17 cellular contexts compared by ENCODE assay signal in the genomic region with DNA sequence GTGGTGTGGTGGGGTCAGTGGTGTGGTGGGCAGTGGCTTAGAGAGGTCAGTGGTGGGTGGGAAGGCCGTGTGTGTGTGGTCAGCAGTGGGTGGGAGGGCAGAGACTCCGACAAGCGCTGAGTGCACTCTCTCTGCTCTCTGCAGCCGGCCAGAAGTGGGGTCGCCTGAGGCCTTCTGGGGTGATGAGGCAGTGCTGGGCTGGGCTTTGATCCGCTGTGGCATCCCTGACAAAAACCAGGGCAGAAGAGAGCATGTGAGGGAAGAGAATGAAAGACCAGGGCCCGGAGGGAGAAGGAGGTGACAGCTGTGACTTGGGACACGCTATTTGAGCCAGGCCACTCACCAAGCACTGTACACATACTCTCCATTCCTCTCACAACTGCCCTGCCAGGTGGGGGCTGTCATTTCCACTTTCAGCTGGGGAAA. TPM values are rescaled to one million over a fixed set of nuclear protein-coding genes. Genes with fewer than 3 reads are reported as not detected.
DNase-seq lines count a peak whose midpoint lies in the region; ATAC-seq and TF ChIP-seq lines count a peak whose summit lies in the region.
"Had no signal": no experiment of that assay in that cellular context is flagged by ENCODE, and none has a peak within 500 bp of the region (broad histone marks: within the 10 kb centered on the region; RNA-seq: fewer than 3 reads in every experiment).

No MANE protein-coding gene starts in this region.

- 80% methylated on average over 8 of the region's 8 CpGs for WGBS in esophagus muscularis mucosa
- WGBS in neuronal stem cell (ENCODE audit: extremely low coverage in 2 of 2, insufficient read length in 2 of 2, insufficient replicate concordance in 1 of 2), 2 donors = no CpG with 5 or more reads among the region's 8 CpGs

- TF ChIP-seq POLR2A in esophagus muscularis mucosa (IDR thresholded peaks at IDR 0.05; ENCODE audit: low read depth) = no peak

- no peak for ATAC-seq in stimulated activated effector memory CD8-positive, alpha-beta T cell treated with anti-CD3 and anti-CD28 coated beads, Interleukin-12 subunit alpha, Interleukin-12 subunit beta, amount 100 ng/mL, for 72 hours
- ATAC-seq: GM23338 had no signal

- no peak for TF ChIP-seq EP300 in esophagus muscularis mucosa (IDR thresholded peaks at IDR 0.05)

- no peaks in the 10 kb centered on the region for H3K27me3 Mint-ChIP-seq in activated naive CD8-positive, alpha-beta T cell
- no peaks in the 10 kb centered on the region for H3K27me3 Mint-ChIP-seq in activated naive CD8-positive, alpha-beta T cell treated with anti-CD3 and anti-CD28 coated beads for 36 hours
- H3K27me3 Mint-ChIP-seq: CD8-positive, alpha-beta memory T cell had no signal

- no peak overlapping the region for H2AFZ ChIP-seq in neuronal stem cell (ENCODE audit: low read length)
- H2AFZ ChIP-seq: GM23338 had no signal

- no peak overlapping the region for H2BK120ac ChIP-seq in neuronal stem cell (ENCODE audit: low read depth, low read length)

- TF ChIP-seq CTCF in esophagus muscularis mucosa (IDR thresholded peaks at IDR 0.05) = no peak

- H3K4me1 Mint-ChIP-seq in activated naive CD8-positive, alpha-beta T cell (ENCODE audit: low read depth) = peaks cover 40% of the 10 kb centered on the region
- H3K4me1 Mint-ChIP-seq in activated naive CD8-positive, alpha-beta T cell treated with anti-CD3 and anti-CD28 coated beads for 36 hours = peaks cover 31% of the 10 kb centered on the region
- H3K4me1 Mint-ChIP-seq in stimulated activated effector memory CD8-positive, alpha-beta T cell treated with anti-CD3 and anti-CD28 coated beads, Interleukin-12 subunit alpha, Interleukin-12 subunit beta, amount 100 ng/mL, for 72 hours = peaks cover 22% of the 10 kb centered on the region

- no peak overlapping the region for H2BK12ac ChIP-seq in neuronal stem cell (ENCODE audit: low read length)

- H2AK5ac ChIP-seq in neuronal stem cell (ENCODE audit: low read depth, low read length) = no peak overlapping the region

- H2BK5ac ChIP-seq in neuronal stem cell (ENCODE audit: low read length) = no peak overlapping the region

- intact Hi-C loops in esophagus muscularis mucosa (cut with DNase I) = no loop called here

- peak overlapping the region; percentile 27 for H3K18ac ChIP-seq in neuronal stem cell (ENCODE audit: low read length)

- DNase-seq in activated naive CD8-positive, alpha-beta T cell treated with anti-CD3 and anti-CD28 coated beads for 36 hours = no peak
- DNase-seq in esophagus muscularis mucosa (ENCODE audit: extremely low spot score) = no peak
- no peak for DNase-seq in neuronal stem cell (ENCODE audit: low spot score)
- no peak for DNase-seq in stimulated activated effector memory CD8-positive, alpha-beta T cell treated with anti-CD3 and anti-CD28 coated beads, Interleukin-12 subunit alpha, Interleukin-12 subunit beta, amount 100 ng/mL, for 72 hours (ENCODE audit: low spot score in 2 of 2)
- DNase-seq in middle frontal gyrus (ENCODE audit: extremely low spot score, low spot score) = no peak
- DNase-seq in NCI-H1436 treated with DMSO at 0.1 percent for 48 hours (lab: John Stamatoyannopoulos, UW) = no peak
- DNase-seq in iPS-NIHi11 (ENCODE audit: low spot score) = no peak
- DNase-seq: 8988T; CD8-positive, alpha-beta memory T cell; GF-D8; KBM-7; NCI-H1417 treated with DMSO at 0.1 percent for 48 hours; NCI-H2029; NCI-H69 had no signal

- H3K36me3 Mint-ChIP-seq in activated naive CD8-positive, alpha-beta T cell = no peaks in the 10 kb centered on the region
- no peaks in the 10 kb centered on the region for H3K36me3 Mint-ChIP-seq in activated naive CD8-positive, alpha-beta T cell treated with anti-CD3 and anti-CD28 coated beads for 36 hours
- no peaks in the 10 kb centered on the region for H3K36me3 Mint-ChIP-seq in stimulated activated effector memory CD8-positive, alpha-beta T cell treated with anti-CD3 and anti-CD28 coated beads, Interleukin-12 subunit alpha, Interleukin-12 subunit beta, amount 100 ng/mL, for 72 hours
- H3K36me3 Mint-ChIP-seq: CD8-positive, alpha-beta memory T cell had no signal

- H3K4me3 Mint-ChIP-seq in activated naive CD8-positive, alpha-beta T cell = no peak overlapping the region
- H3K4me3 Mint-ChIP-seq in activated naive CD8-positive, alpha-beta T cell treated with anti-CD3 and anti-CD28 coated beads for 36 hours = no peak overlapping the region
- H3K4me3 Mint-ChIP-seq in stimulated activated effector memory CD8-positive, alpha-beta T cell treated with anti-CD3 and anti-CD28 coated beads, Interleukin-12 subunit alpha, Interleukin-12 subunit beta, amount 100 ng/mL, for 72 hours = no peak overlapping the region
- H3K4me3 Mint-ChIP-seq: GM23338 had no signal

- H3K4ac ChIP-seq in neuronal stem cell (ENCODE audit: low read length) = no peak overlapping the region

- no peak overlapping the region for H3K4me2 ChIP-seq in neuronal stem cell (ENCODE audit: insufficient read depth, low read length, poor library complexity, severe bottlenecking)
- H3K4me2 ChIP-seq: BLaER1 treated with 17β-estradiol and CSF1 and Interleukin-3, amounts not matched to agents 10 nM and 100 nM; GM23338 had no signal

- no peak overlapping the region for H3K14ac ChIP-seq in neuronal stem cell (ENCODE audit: low read length)

- H3K79me1 ChIP-seq in neuronal stem cell (ENCODE audit: low read depth, low read length) = no peaks in the 10 kb centered on the region

- H3K4me3 ChIP-seq in esophagus muscularis mucosa (no peak overlapping the region), neuronal stem cell (ENCODE audit: low read length in 2 of 2) (no peak overlapping the region)
- H3K4me3 ChIP-seq: BLaER1 treated with 17β-estradiol and CSF1 and Interleukin-3, amounts not matched to agents 10 nM and 100 nM; GM23338 had no signal

- peaks cover 52 to 80% (median 75%) of the 10 kb centered on the region in 4 donors for H3K4me1 ChIP-seq in esophagus muscularis mucosa
- peaks cover 0 to 10% of the 10 kb centered on the region in 2 donors for H3K4me1 ChIP-seq in neuronal stem cell (ENCODE audit: control insufficient read depth in 2 of 2, insufficient read depth in 1 of 2, low read depth in 1 of 2, low read length in 2 of 2)

- H3K23ac ChIP-seq in neuronal stem cell (ENCODE audit: low read depth, low read length, poor library complexity) = peak overlapping the region; percentile 69

- H4K91ac ChIP-seq in neuronal stem cell (ENCODE audit: low read depth, low read length, poor library complexity) = no peak overlapping the region

- peak overlapping the region; percentile 85 to 92 (median 88) for H3K27ac ChIP-seq in esophagus muscularis mucosa (replicated peaks in 1 of 4)
- H3K27ac ChIP-seq in neuronal stem cell (replicated peaks; ENCODE audit: low read length) = no peak overlapping the region
- H3K27ac ChIP-seq: BLaER1 treated with 17β-estradiol and CSF1 and Interleukin-3, amounts not matched to agents 10 nM and 100 nM had no signal

- no peak overlapping the region for H2BK15ac ChIP-seq in neuronal stem cell (ENCODE audit: low read length)

- no peak overlapping the region for H3K9ac ChIP-seq in neuronal stem cell (ENCODE audit: low read depth, low read length, poor library complexity)
- H3K9ac ChIP-seq: BLaER1 treated with 17β-estradiol and CSF1 and Interleukin-3, amounts not matched to agents 10 nM and 100 nM had no signal

- H4K8ac ChIP-seq in neuronal stem cell (ENCODE audit: low read depth, low read length) = no peak overlapping the region

- H3K27ac Mint-ChIP-seq in activated naive CD8-positive, alpha-beta T cell = peak overlapping the region; percentile 22
- no peak overlapping the region for H3K27ac Mint-ChIP-seq in activated naive CD8-positive, alpha-beta T cell treated with anti-CD3 and anti-CD28 coated beads for 36 hours
- H3K27ac Mint-ChIP-seq in stimulated activated effector memory CD8-positive, alpha-beta T cell treated with anti-CD3 and anti-CD28 coated beads, Interleukin-12 subunit alpha, Interleukin-12 subunit beta, amount 100 ng/mL, for 72 hours = peak overlapping the region; percentile 76
- H3K27ac Mint-ChIP-seq: GM23338 had no signal

- no peaks in the 10 kb centered on the region for H3K36me3 ChIP-seq in esophagus muscularis mucosa
- H3K36me3 ChIP-seq in neuronal stem cell (replicated peaks in 1 of 2; ENCODE audit: control insufficient read depth in 2 of 2, insufficient read depth in 2 of 2, low read length in 2 of 2) = no peaks in the 10 kb centered on the region
- H3K36me3 ChIP-seq: BLaER1 treated with 17β-estradiol and CSF1 and Interleukin-3, amounts not matched to agents 10 nM and 100 nM had no signal

- H3K27me3 ChIP-seq in esophagus muscularis mucosa (no peaks in the 10 kb centered on the region), neuronal stem cell (ENCODE audit: control insufficient read depth in 3 of 3, insufficient read depth in 3 of 3, low read depth in 1 of 3, low read length in 3 of 3) (no peaks in the 10 kb centered on the region)
- H3K27me3 ChIP-seq: BLaER1 treated with 17β-estradiol and CSF1 and Interleukin-3, amounts not matched to agents 10 nM and 100 nM had no signal

- no peaks in the 10 kb centered on the region for H3K9me3 ChIP-seq in esophagus muscularis mucosa
- no peaks in the 10 kb centered on the region for H3K9me3 ChIP-seq in neuronal stem cell (replicated peaks in 1 of 2; ENCODE audit: control insufficient read depth in 2 of 2, insufficient read depth in 1 of 2, low read depth in 1 of 2, low read length in 2 of 2)
- H3K9me3 ChIP-seq: BLaER1 treated with 17β-estradiol and CSF1 and Interleukin-3, amounts not matched to agents 10 nM and 100 nM had no signal

- H3K9me3 Mint-ChIP-seq in activated naive CD8-positive, alpha-beta T cell (ENCODE audit: low read depth) = no peaks in the 10 kb centered on the region
- H3K9me3 Mint-ChIP-seq in activated naive CD8-positive, alpha-beta T cell treated with anti-CD3 and anti-CD28 coated beads for 36 hours = no peaks in the 10 kb centered on the region
- no peaks in the 10 kb centered on the region for H3K9me3 Mint-ChIP-seq in stimulated activated effector memory CD8-positive, alpha-beta T cell treated with anti-CD3 and anti-CD28 coated beads, Interleukin-12 subunit alpha, Interleukin-12 subunit beta, amount 100 ng/mL, for 72 hours
- H3K9me3 Mint-ChIP-seq: CD8-positive, alpha-beta memory T cell; GM23338 had no signal

RNA-seq across cellular contexts. Expression of a gene that starts 50.8 kb away (rescaled TPM):
- total RNA-seq in activated naive CD8-positive, alpha-beta T cell treated with anti-CD3 and anti-CD28 coated beads for 36 hours = under 1 TPM; 0.86 to 0.87 TPM
- 10 to 100 TPM; 37.1 to 87.8 (median 54.1) TPM for total RNA-seq in esophagus muscularis mucosa
- 1.4 TPM for polyA plus RNA-seq in neuronal stem cell (2013, experiment 1 of 2)
- polyA plus RNA-seq in neuronal stem cell (2013, experiment 2 of 2) = 1.7 TPM

Comparison
In these comparisons a context has a peak if more than half of its experiments do, and no peak if none do; other contexts are left out.
1. RNA of a gene that starts 50.8 kb away (total RNA-seq): 37.1 to 87.8 TPM in esophagus muscularis mucosa; 0.86 to 0.87 TPM in activated naive CD8-positive, alpha-beta T cell treated with anti-CD3 and anti-CD28 coated beads for 36 hours; every median in the first group is over 10 times any median in the second.